ENCODE assay signal across 2 cellular contexts in the genomic region with DNA sequence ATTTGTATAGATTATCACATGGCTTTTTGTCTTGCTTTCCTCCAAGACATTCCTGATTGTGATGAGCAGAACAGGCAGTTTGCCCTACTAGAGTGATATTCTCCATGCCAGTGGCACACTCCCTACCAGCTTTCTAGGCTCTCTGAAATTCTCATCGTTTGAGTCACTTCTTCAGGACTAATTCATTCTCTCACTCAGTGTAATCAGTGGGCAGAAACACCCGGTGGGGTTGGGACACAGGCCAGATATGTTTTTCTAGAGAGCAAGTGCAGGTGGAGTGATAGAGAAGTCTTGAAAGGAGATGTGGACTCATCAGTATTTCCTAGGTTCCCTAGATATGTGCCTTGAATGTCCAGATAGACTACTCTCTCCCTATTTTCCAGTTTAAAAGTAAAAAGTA.
TF ChIP-seq lines count a peak whose summit lies in the region.

No MANE protein-coding gene starts in this region.

TF ChIP-seq in GM12891, 5 proteins besides CTCF, POLR2A, EP300 and RAD21:
- TF ChIP-seq PAX5 (IDR thresholded peaks at IDR 0.05; ENCODE audit: insufficient read depth, low read length, severe bottlenecking) (no peak), SPI1 (IDR thresholded peaks at IDR 0.05; ENCODE audit: low read depth, low read length) (no peak), TAF1 (IDR thresholded peaks at IDR 0.05; ENCODE audit: low read depth, low read length) (no peak), POLR2AphosphoS5 (IDR thresholded peaks at IDR 0.05; ENCODE audit: low read depth, low read length) (no peak), POU2F2 (IDR thresholded peaks at IDR 0.05; ENCODE audit: low read depth, low read length) (no peak)
TF ChIP-seq in GM12891: peak in this region for 0.

TF ChIP-seq in endothelial cell of umbilical vein, 7 proteins besides CTCF, POLR2A, EP300 and RAD21 (continued from another document):
- TF ChIP-seq POLR2AphosphoS5 (IDR thresholded peaks at IDR 0.05; ENCODE audit: insufficient read depth, low read depth, low read length) (no peak), MYC (IDR thresholded peaks at IDR 0.05; ENCODE audit: low read depth, low read length) (no peak), GATA2 (IDR thresholded peaks at IDR 0.05; ENCODE audit: insufficient read depth, insufficient read length, low read depth, low read length) (no peak), JUN (IDR thresholded peaks at IDR 0.05; ENCODE audit: borderline replicate concordance, insufficient read depth, insufficient read length, low read depth) (no peak), EZH2 (IDR thresholded peaks at IDR 0.05; ENCODE audit: borderline replicate concordance, low read depth, low read length, severe bottlenecking) (no peak)
- TF ChIP-seq, protein P1, sequence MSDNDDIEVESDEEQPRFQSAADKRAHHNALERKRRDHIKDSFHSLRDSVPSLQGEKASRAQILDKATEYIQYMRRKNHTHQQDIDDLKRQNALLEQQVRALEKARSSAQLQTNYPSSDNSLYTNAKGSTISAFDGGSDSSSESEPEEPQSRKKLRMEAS (IDR thresholded peaks at IDR 0.05; ENCODE audit: insufficient read depth, insufficient read length): no peak
